2 cellular contexts compared by ENCODE assay signal in genomic region chr11:57438345-57439280, GRCh38.
TF ChIP-seq lines count a peak whose summit lies in the region.

No MANE protein-coding gene starts in this region.

TF ChIP-seq in A549, 52 proteins besides CTCF, POLR2A, EP300 and RAD21:
- TF ChIP-seq NFE2L2 (conservative IDR thresholded peaks at IDR 0.05; ENCODE audit: low read length) (no peak), CHD4 (IDR thresholded peaks at IDR 0.05; ENCODE audit: borderline replicate concordance) (no peak), RNF2 (IDR thresholded peaks at IDR 0.05; ENCODE audit: borderline replicate concordance, low read depth) (no peak), MAFK (IDR thresholded peaks at IDR 0.05; ENCODE audit: partially characterized antibody) (peak; percentile 45)
TF ChIP-seq in A549: peak in this region for 1.

TF ChIP-seq in HepG2, 621 proteins besides CTCF, POLR2A, EP300 and RAD21 (continues in another document):
- TF ChIP-seq ZNF720 (CRISPR knock-in tag; IDR thresholded peaks at IDR 0.05) (no peak), PBX2 (CRISPR knock-in tag; IDR thresholded peaks at IDR 0.05) (no peak), ZNF430 (CRISPR knock-in tag; IDR thresholded peaks at IDR 0.05) (no peak), EHMT2 (IDR thresholded peaks at IDR 0.05; ENCODE audit: borderline replicate concordance, low read depth, low read length) (peak; percentile 60; the same call in 1 of the 2 replicates), ZNF768 (CRISPR knock-in tag; IDR thresholded peaks at IDR 0.05) (no peak), RARG (CRISPR knock-in tag; IDR thresholded peaks at IDR 0.05; ENCODE audit: low read depth) (no peak), ZMAT5 (CRISPR knock-in tag; IDR thresholded peaks at IDR 0.05; ENCODE audit: borderline replicate concordance, low read depth) (no peak), ZNF652 (CRISPR knock-in tag; IDR thresholded peaks at IDR 0.05; ENCODE audit: borderline replicate concordance, low read depth) (no peak), POLR2G (IDR thresholded peaks at IDR 0.05; ENCODE audit: low read depth, low read length) (no peak), ZNF614 (CRISPR knock-in tag; IDR thresholded peaks at IDR 0.05; ENCODE audit: borderline replicate concordance) (no peak), MBNL3 (CRISPR knock-in tag; conservative IDR thresholded peaks at IDR 0.05) (no peak), PAWR (CRISPR knock-in tag; IDR thresholded peaks at IDR 0.05; ENCODE audit: borderline replicate concordance) (no peak), TFDP2 (CRISPR knock-in tag; IDR thresholded peaks at IDR 0.05) (no peak), MYNN (CRISPR knock-in tag; IDR thresholded peaks at IDR 0.05; ENCODE audit: low read depth) (no peak), FOSL1 (CRISPR knock-in tag; IDR thresholded peaks at IDR 0.05; ENCODE audit: borderline replicate concordance) (no peak), ZNF274 (CRISPR knock-in tag; IDR thresholded peaks at IDR 0.05) (no peak), ZNF232 (CRISPR knock-in tag; IDR thresholded peaks at IDR 0.05; ENCODE audit: borderline replicate concordance) (no peak), ZFP91 (CRISPR knock-in tag; IDR thresholded peaks at IDR 0.05; ENCODE audit: borderline replicate concordance) (0 out of 2 replicates have a peak, but pooled peaks have one; percentile 20), ERF (CRISPR knock-in tag; IDR thresholded peaks at IDR 0.05) (no peak), ZNF33A (CRISPR knock-in tag; IDR thresholded peaks at IDR 0.05; ENCODE audit: borderline replicate concordance) (no peak), RAD51 (IDR thresholded peaks at IDR 0.05; ENCODE audit: borderline replicate concordance) (no peak), SOX6 (IDR thresholded peaks at IDR 0.05) (no peak), SOX6 (CRISPR knock-in tag; IDR thresholded peaks at IDR 0.05) (peak; percentile 43; the same call in 1 of the 2 replicates), DR1 (CRISPR knock-in tag; IDR thresholded peaks at IDR 0.05) (no peak), KDM2A (CRISPR knock-in tag; IDR thresholded peaks at IDR 0.05; ENCODE audit: borderline replicate concordance, low read depth) (no peak), ZNF224 (CRISPR knock-in tag; IDR thresholded peaks at IDR 0.05) (no peak), ZNF570 (CRISPR knock-in tag; IDR thresholded peaks at IDR 0.05; ENCODE audit: borderline replicate concordance) (no peak), DNMT3B (CRISPR knock-in tag; conservative IDR thresholded peaks at IDR 0.05) (no peak), TEAD2 (CRISPR knock-in tag; IDR thresholded peaks at IDR 0.05) (no peak), NAIF1 (CRISPR knock-in tag; IDR thresholded peaks at IDR 0.05; ENCODE audit: borderline replicate concordance) (no peak), SAFB2 (CRISPR knock-in tag; IDR thresholded peaks at IDR 0.05; ENCODE audit: borderline replicate concordance, low read depth) (no peak), TCF7 (IDR thresholded peaks at IDR 0.05; ENCODE audit: low read depth) (no peak), HDAC1 (CRISPR knock-in tag; IDR thresholded peaks at IDR 0.05) (no peak), ZNF280D (CRISPR knock-in tag; IDR thresholded peaks at IDR 0.05) (no peak), ZSCAN5A (CRISPR knock-in tag; IDR thresholded peaks at IDR 0.05; ENCODE audit: borderline replicate concordance) (no peak), CHCHD3 (CRISPR knock-in tag; IDR thresholded peaks at IDR 0.05) (no peak), KLF16 (CRISPR knock-in tag; IDR thresholded peaks at IDR 0.05) (no peak), MAFK (conservative IDR thresholded peaks at IDR 0.05 in 1 of 2, IDR thresholded peaks at IDR 0.05 in 1 of 2; ENCODE audit: low read length in 2 of 2) (peak; percentile 91 to 92), ZNF781 (CRISPR knock-in tag; IDR thresholded peaks at IDR 0.05; ENCODE audit: borderline replicate concordance, not compliant biosample characterization) (no peak), ZNF333 (CRISPR knock-in tag; IDR thresholded peaks at IDR 0.05; ENCODE audit: borderline replicate concordance) (no peak), HOMEZ (CRISPR knock-in tag; IDR thresholded peaks at IDR 0.05; ENCODE audit: low read depth) (no peak), ZBTB7A (CRISPR knock-in tag; IDR thresholded peaks at IDR 0.05) (no peak), ZBTB25 (CRISPR knock-in tag; IDR thresholded peaks at IDR 0.05) (no peak)
- TF ChIP-seq, protein P1, sequence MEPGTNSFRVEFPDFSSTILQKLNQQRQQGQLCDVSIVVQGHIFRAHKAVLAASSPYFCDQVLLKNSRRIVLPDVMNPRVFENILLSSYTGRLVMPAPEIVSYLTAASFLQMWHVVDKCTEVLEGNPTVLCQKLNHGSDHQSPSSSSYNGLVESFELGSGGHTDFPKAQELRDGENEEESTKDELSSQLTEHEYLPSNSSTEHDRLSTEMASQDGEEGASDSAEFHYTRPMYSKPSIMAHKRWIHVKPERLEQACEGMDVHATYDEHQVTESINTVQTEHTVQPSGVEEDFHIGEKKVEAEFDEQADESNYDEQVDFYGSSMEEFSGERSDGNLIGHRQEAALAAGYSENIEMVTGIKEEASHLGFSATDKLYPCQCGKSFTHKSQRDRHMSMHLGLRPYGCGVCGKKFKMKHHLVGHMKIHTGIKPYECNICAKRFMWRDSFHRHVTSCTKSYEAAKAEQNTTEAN (CRISPR knock-in tag; conservative IDR thresholded peaks at IDR 0.05), result no peak
- TF ChIP-seq, protein P2, sequence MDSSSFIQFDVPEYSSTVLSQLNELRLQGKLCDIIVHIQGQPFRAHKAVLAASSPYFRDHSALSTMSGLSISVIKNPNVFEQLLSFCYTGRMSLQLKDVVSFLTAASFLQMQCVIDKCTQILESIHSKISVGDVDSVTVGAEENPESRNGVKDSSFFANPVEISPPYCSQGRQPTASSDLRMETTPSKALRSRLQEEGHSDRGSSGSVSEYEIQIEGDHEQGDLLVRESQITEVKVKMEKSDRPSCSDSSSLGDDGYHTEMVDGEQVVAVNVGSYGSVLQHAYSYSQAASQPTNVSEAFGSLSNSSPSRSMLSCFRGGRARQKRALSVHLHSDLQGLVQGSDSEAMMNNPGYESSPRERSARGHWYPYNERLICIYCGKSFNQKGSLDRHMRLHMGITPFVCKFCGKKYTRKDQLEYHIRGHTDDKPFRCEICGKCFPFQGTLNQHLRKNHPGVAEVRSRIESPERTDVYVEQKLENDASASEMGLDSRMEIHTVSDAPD (CRISPR knock-in tag; IDR thresholded peaks at IDR 0.05), result no peak
- TF ChIP-seq, protein P3, sequence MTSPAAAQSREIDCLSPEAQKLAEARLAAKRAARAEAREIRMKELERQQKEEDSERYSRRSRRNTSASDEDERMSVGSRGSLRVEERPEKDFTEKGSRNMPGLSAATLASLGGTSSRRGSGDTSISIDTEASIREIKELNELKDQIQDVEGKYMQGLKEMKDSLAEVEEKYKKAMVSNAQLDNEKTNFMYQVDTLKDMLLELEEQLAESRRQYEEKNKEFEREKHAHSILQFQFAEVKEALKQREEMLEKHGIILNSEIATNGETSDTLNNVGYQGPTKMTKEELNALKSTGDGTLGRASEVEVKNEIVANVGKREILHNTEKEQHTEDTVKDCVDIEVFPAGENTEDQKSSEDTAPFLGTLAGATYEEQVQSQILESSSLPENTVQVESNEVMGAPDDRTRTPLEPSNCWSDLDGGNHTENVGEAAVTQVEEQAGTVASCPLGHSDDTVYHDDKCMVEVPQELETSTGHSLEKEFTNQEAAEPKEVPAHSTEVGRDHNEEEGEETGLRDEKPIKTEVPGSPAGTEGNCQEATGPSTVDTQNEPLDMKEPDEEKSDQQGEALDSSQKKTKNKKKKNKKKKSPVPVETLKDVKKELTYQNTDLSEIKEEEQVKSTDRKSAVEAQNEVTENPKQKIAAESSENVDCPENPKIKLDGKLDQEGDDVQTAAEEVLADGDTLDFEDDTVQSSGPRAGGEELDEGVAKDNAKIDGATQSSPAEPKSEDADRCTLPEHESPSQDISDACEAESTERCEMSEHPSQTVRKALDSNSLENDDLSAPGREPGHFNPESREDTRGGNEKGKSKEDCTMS (CRISPR knock-in tag; conservative IDR thresholded peaks at IDR 0.05), result no peak
- TF ChIP-seq, protein P4, sequence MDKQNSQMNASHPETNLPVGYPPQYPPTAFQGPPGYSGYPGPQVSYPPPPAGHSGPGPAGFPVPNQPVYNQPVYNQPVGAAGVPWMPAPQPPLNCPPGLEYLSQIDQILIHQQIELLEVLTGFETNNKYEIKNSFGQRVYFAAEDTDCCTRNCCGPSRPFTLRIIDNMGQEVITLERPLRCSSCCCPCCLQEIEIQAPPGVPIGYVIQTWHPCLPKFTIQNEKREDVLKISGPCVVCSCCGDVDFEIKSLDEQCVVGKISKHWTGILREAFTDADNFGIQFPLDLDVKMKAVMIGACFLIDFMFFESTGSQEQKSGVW (CRISPR knock-in tag; IDR thresholded peaks at IDR 0.05; ENCODE audit: borderline replicate concordance), result no peak
